In genomic region chr12:31370645-31371620, GRCh38 we compare ENCODE assay signal across 10 cellular contexts. TPM values are rescaled to one million over a fixed set of nuclear protein-coding genes. Genes with fewer than 3 reads are reported as not detected.
A peak's percentile ranks its signal among the peaks of the same experiment; 100 is the strongest.
DNase-seq lines count a peak whose midpoint lies in the region; ATAC-seq, FAIRE-seq and TF ChIP-seq lines count a peak whose summit lies in the region.
"Had no signal": no experiment of that assay in that cellular context is flagged by ENCODE, and none has a peak within 500 bp of the region (broad histone marks: within the 10 kb centered on the region; RNA-seq: fewer than 3 reads in every experiment).

No MANE protein-coding gene starts in this region.

- no peak overlapping the region for H3K27ac Mint-ChIP-seq in activated CD8-positive, alpha-beta memory T cell treated with anti-CD3 and anti-CD28 coated beads, Interleukin-2, amount 10 ng/mL, durations not matched to agents 7 days and 5 days
- H3K27ac Mint-ChIP-seq: activated B cell treated with CpG ODN at 0.5 μM for 24 hours had no signal

- peak; percentile 82 to 85 for DNase-seq in HAP-1 (ENCODE audit: low spot score in 2 of 2)
- peak; percentile 77 for DNase-seq in hepatocyte (ENCODE audit: low spot score)
- no peak for DNase-seq in psoas muscle
- no peak for DNase-seq in NCI-H510A (lab: John Stamatoyannopoulos, UW)
- no peak for DNase-seq in activated CD8-positive, alpha-beta memory T cell treated with anti-CD3 and anti-CD28 coated beads, Interleukin-2, amount 10 ng/mL, durations not matched to agents 7 days and 5 days
- DNase-seq in SKM-1 (lab: John Stamatoyannopoulos, UW; ENCODE audit: unreplicated experiment) = no peak
- no peak for DNase-seq in posterior vena cava (ENCODE audit: low spot score)
- DNase-seq: activated B cell treated with CpG ODN at 0.5 μM for 24 hours; central memory CD4-positive, alpha-beta T cell had no signal

- H3K4me1 Mint-ChIP-seq in activated CD8-positive, alpha-beta memory T cell treated with anti-CD3 and anti-CD28 coated beads, Interleukin-2, amount 10 ng/mL, durations not matched to agents 7 days and 5 days = no peaks in the 10 kb centered on the region
- H3K4me1 Mint-ChIP-seq: activated B cell treated with CpG ODN at 0.5 μM for 24 hours had no signal

- TF ChIP-seq CTCF in hepatocyte (IDR thresholded peaks at IDR 0.05; ENCODE audit: poor library complexity) (no peak), psoas muscle (IDR thresholded peaks at IDR 0.05) (no peak)

- WGBS in hepatocyte (ENCODE audit: low lambda C conversion rate, missing lambda C conversion rate) = 26% methylated on average over 11 of the region's 11 CpGs
- 53 to 62% (median 57%) methylated on average over 11 of the region's 11 CpGs for WGBS in psoas muscle, 3 donors

- H3K4me2 ChIP-seq in hepatocyte = peak overlapping the region; percentile 73

- peak overlapping the region; percentile 64 for H2AFZ ChIP-seq in hepatocyte

- H3K9me2 ChIP-seq in hepatocyte (replicated peaks; ENCODE audit: insufficient read depth) = no peaks in the 10 kb centered on the region

- no peaks in the 10 kb centered on the region for H3K9me3 Mint-ChIP-seq in activated CD8-positive, alpha-beta memory T cell treated with anti-CD3 and anti-CD28 coated beads, Interleukin-2, amount 10 ng/mL, durations not matched to agents 7 days and 5 days (ENCODE audit: low read depth)
- H3K9me3 Mint-ChIP-seq: activated B cell treated with CpG ODN at 0.5 μM for 24 hours had no signal

- H3K27ac ChIP-seq in hepatocyte = peak overlapping the region; percentile 97
- H3K27ac ChIP-seq in psoas muscle = peak overlapping the region; percentile 11

- peaks cover 12% of the 10 kb centered on the region for H3K27me3 Mint-ChIP-seq in activated CD8-positive, alpha-beta memory T cell treated with anti-CD3 and anti-CD28 coated beads, Interleukin-2, amount 10 ng/mL, durations not matched to agents 7 days and 5 days
- H3K27me3 Mint-ChIP-seq: activated B cell treated with CpG ODN at 0.5 μM for 24 hours had no signal

- peaks cover 38% of the 10 kb centered on the region for H3K4me1 ChIP-seq in HAP-1
- peaks cover 21% of the 10 kb centered on the region for H3K4me1 ChIP-seq in hepatocyte (ENCODE audit: insufficient read depth)
- H3K4me1 ChIP-seq in psoas muscle = peaks cover 12% of the 10 kb centered on the region

- no peak overlapping the region for H3K4me3 ChIP-seq in HAP-1
- H3K4me3 ChIP-seq in hepatocyte = no peak overlapping the region
- H3K4me3 ChIP-seq in psoas muscle = peak overlapping the region; percentile 60

- no peaks in the 10 kb centered on the region for H3K79me2 ChIP-seq in hepatocyte

- CTCF ChIA-PET in activated CD8-positive, alpha-beta memory T cell treated with anti-CD3 and anti-CD28 coated beads, Interleukin-2, amount 10 ng/mL, durations not matched to agents 7 days and 5 days (lab: Charles Lee) = interaction anchor here (0.6 kb wide), 1 partner anchor 374 kb away, joined by 3 read pairs; no protein-coding TSS in a partner anchor

- H4K20me1 ChIP-seq in hepatocyte (ENCODE audit: insufficient read depth, poor library complexity, severe bottlenecking) = no peaks in the 10 kb centered on the region

- no peak overlapping the region for H3K4me3 Mint-ChIP-seq in activated CD8-positive, alpha-beta memory T cell treated with anti-CD3 and anti-CD28 coated beads, Interleukin-2, amount 10 ng/mL, durations not matched to agents 7 days and 5 days
- H3K4me3 Mint-ChIP-seq: activated B cell treated with CpG ODN at 0.5 μM for 24 hours had no signal

- FAIRE-seq in TTC549 (lab: Jason Lieb, UNC) = peak; percentile 46

- intact Hi-C loops in psoas muscle (cut with DNase I) = no loop called here
- intact Hi-C loops in posterior vena cava (cut with DNase I) = no loop called here

- no peaks in the 10 kb centered on the region for H3K36me3 ChIP-seq in HAP-1 (replicated peaks)
- no peaks in the 10 kb centered on the region for H3K36me3 ChIP-seq in hepatocyte (replicated peaks; ENCODE audit: insufficient read depth, low read depth)
- H3K36me3 ChIP-seq in psoas muscle (ENCODE audit: insufficient read depth in 1 of 2, low read depth in 1 of 2) = no peaks in the 10 kb centered on the region

- in situ Hi-C loops in HAP-1 (cut with MboI; ENCODE audit: low sequenced_read_pairs) = no loop called here

- no peaks in the 10 kb centered on the region for H3K36me3 Mint-ChIP-seq in activated CD8-positive, alpha-beta memory T cell treated with anti-CD3 and anti-CD28 coated beads, Interleukin-2, amount 10 ng/mL, durations not matched to agents 7 days and 5 days

- ATAC-seq in psoas muscle = peak in 1 of 4 donors; percentile 54
- ATAC-seq in activated CD8-positive, alpha-beta memory T cell treated with anti-CD3 and anti-CD28 coated beads, Interleukin-2, amount 10 ng/mL, durations not matched to agents 7 days and 5 days = no peak

- H3K27me3 ChIP-seq in HAP-1 (ENCODE audit: low read depth) (no peaks in the 10 kb centered on the region), hepatocyte (no peaks in the 10 kb centered on the region), psoas muscle (ENCODE audit: insufficient read depth in 3 of 3, low read length in 2 of 3) (no peaks in the 10 kb centered on the region)

- H3K9me3 ChIP-seq in HAP-1 = no peaks in the 10 kb centered on the region
- H3K9me3 ChIP-seq in hepatocyte (ENCODE audit: low read depth) = no peaks in the 10 kb centered on the region
- H3K9me3 ChIP-seq in psoas muscle = no peaks in the 10 kb centered on the region

RNA-seq across cellular contexts. Expression of gene SINHCAF, which starts 45.0 kb away (rescaled TPM):
- total RNA-seq in hepatocyte (109 and 122 TPM in 2 replicates), psoas muscle (1 to 10 TPM; 1.8 to 7.7 (median 3.7) TPM), posterior vena cava (10 to 100 TPM; 12.0 to 21.5 TPM)
- polyA plus RNA-seq in hepatocyte (64.1 and 66.2 TPM in 2 replicates), psoas muscle (1 to 10 TPM; 1.3 to 2.9 (median 2.7) TPM)
- 100 to 1,000 TPM in 1 of 2 experiments, 10 to 100 TPM in 1; 78.5 to 120 TPM for total RNA-seq in activated CD8-positive, alpha-beta memory T cell treated with anti-CD3 and anti-CD28 coated beads, Interleukin-2, amount 10 ng/mL, durations not matched to agents 7 days and 5 days

Comparison
In these comparisons a context has a peak if more than half of its experiments do, and no peak if none do; other contexts are left out.
1. DNase-seq: peak in HAP-1 (2 of 2) and hepatocyte (single experiment); none in psoas muscle (0 of 2), NCI-H510A (single experiment), activated CD8-positive, alpha-beta memory T cell treated with anti-CD3 and anti-CD28 coated beads, Interleukin-2, amount 10 ng/mL, durations not matched to agents 7 days and 5 days (single experiment), SKM-1 (single experiment) and posterior vena cava (single experiment).